ENCODE assay signal across 7 cellular contexts in genomic region chr2:73887596-73888353, GRCh38. TPM values are rescaled to one million over a fixed set of nuclear protein-coding genes. Genes with fewer than 3 reads are reported as not detected.
A peak's percentile ranks its signal among the peaks of the same experiment; 100 is the strongest.
DNase-seq lines count a peak whose midpoint lies in the region; ATAC-seq and TF ChIP-seq lines count a peak whose summit lies in the region.
"Not testable (repeated sequence)": the region's sequence is repeated elsewhere in the genome, so short reads cannot be mapped to it uniquely, and the experiment has no call there.

No MANE protein-coding gene starts in this region.

- not testable (repeated sequence) for H3K27ac ChIP-seq in RWPE2 (ENCODE audit: poor library complexity, severe bottlenecking)
- peak overlapping the region in 3 of 4 donors; percentile 92 to 99 (median 97) for H3K27ac ChIP-seq in sigmoid colon

- H3K4me1 Mint-ChIP-seq in activated CD8-positive, alpha-beta T cell treated with anti-CD3 and anti-CD28 coated beads for 36 hours (ENCODE audit: low read depth): peaks cover 27% of the 10 kb centered on the region
- peaks cover 25% of the 10 kb centered on the region for H3K4me1 Mint-ChIP-seq in activated naive CD8-positive, alpha-beta T cell treated with anti-CD3 and anti-CD28 coated beads for 36 hours

- not testable (repeated sequence) for TF ChIP-seq CTCF in RWPE2 (IDR thresholded peaks at IDR 0.05; ENCODE audit: poor library complexity, severe bottlenecking); activated CD8-positive, alpha-beta T cell treated with anti-CD3 and anti-CD28 coated beads for 36 hours (IDR thresholded peaks at IDR 0.05); choroid plexus epithelial cell (conservative IDR thresholded peaks at IDR 0.05; ENCODE audit: low read depth, low read length); sigmoid colon (IDR thresholded peaks at IDR 0.05)

- DNase-seq in ELR (ENCODE audit: low read depth) (peak; percentile 80), M059J (ENCODE audit: low read depth) (peak; percentile 61), choroid plexus epithelial cell (ENCODE audit: low read depth) (peak; percentile 46), sigmoid colon (peak; percentile 38)
- DNase-seq in RWPE2 (ENCODE audit: low spot score); activated naive CD8-positive, alpha-beta T cell treated with anti-CD3 and anti-CD28 coated beads for 36 hours: not testable (repeated sequence)
- DNase-seq in activated CD8-positive, alpha-beta T cell treated with anti-CD3 and anti-CD28 coated beads for 36 hours: peak; percentile 45

- not testable (repeated sequence) for H3K36me3 Mint-ChIP-seq in activated CD8-positive, alpha-beta T cell treated with anti-CD3 and anti-CD28 coated beads for 36 hours (ENCODE audit: low read depth); activated naive CD8-positive, alpha-beta T cell treated with anti-CD3 and anti-CD28 coated beads for 36 hours

- not testable (repeated sequence) for H3K9me3 Mint-ChIP-seq in activated CD8-positive, alpha-beta T cell treated with anti-CD3 and anti-CD28 coated beads for 36 hours; activated naive CD8-positive, alpha-beta T cell treated with anti-CD3 and anti-CD28 coated beads for 36 hours

- H3K27me3 ChIP-seq in RWPE2 (ENCODE audit: insufficient read depth, poor library complexity, severe bottlenecking); sigmoid colon: not testable (repeated sequence)

- WGBS in sigmoid colon, 2 donors: 83 to 85% methylated on average over 11 of the region's 11 CpGs

- POLR2A ChIA-PET in activated CD8-positive, alpha-beta T cell treated with anti-CD3 and anti-CD28 coated beads for 36 hours (lab: Charles Lee): interaction anchor here (0.7 to 1.2 kb wide), 4 partner anchors 8 to 514 kb away, joined by 3 to 6 read pairs (median 4); partner anchors contain the start of gene BOLA3

- not testable (repeated sequence) for H3K27ac Mint-ChIP-seq in activated CD8-positive, alpha-beta T cell treated with anti-CD3 and anti-CD28 coated beads for 36 hours
- peak overlapping the region; percentile 42 for H3K27ac Mint-ChIP-seq in activated naive CD8-positive, alpha-beta T cell treated with anti-CD3 and anti-CD28 coated beads for 36 hours

- intact Hi-C loops in activated CD8-positive, alpha-beta T cell treated with anti-CD3 and anti-CD28 coated beads for 36 hours (cut with micrococcal nuclease); sigmoid colon (cut with DNase I): not testable (repeated sequence)

- not testable (repeated sequence) for TF ChIP-seq EP300 in sigmoid colon (IDR thresholded peaks at IDR 0.05)

- CTCF ChIA-PET in activated CD8-positive, alpha-beta T cell treated with anti-CD3 and anti-CD28 coated beads for 36 hours (lab: Charles Lee): interaction anchor here (0.8 to 1.6 kb wide), 2 partner anchors 64 to 290 kb away, joined by 4 to 7 read pairs; no protein-coding TSS in a partner anchor

- not testable (repeated sequence) for TF ChIP-seq POLR2A in sigmoid colon (IDR thresholded peaks at IDR 0.05)

- H3K4me3 Mint-ChIP-seq in activated CD8-positive, alpha-beta T cell treated with anti-CD3 and anti-CD28 coated beads for 36 hours; activated naive CD8-positive, alpha-beta T cell treated with anti-CD3 and anti-CD28 coated beads for 36 hours: not testable (repeated sequence)

- not testable (repeated sequence) for H3K27me3 Mint-ChIP-seq in activated CD8-positive, alpha-beta T cell treated with anti-CD3 and anti-CD28 coated beads for 36 hours; activated naive CD8-positive, alpha-beta T cell treated with anti-CD3 and anti-CD28 coated beads for 36 hours

- H3K36me3 ChIP-seq in RWPE2 (ENCODE audit: low read depth); sigmoid colon: not testable (repeated sequence)

- H3K4me3 ChIP-seq in RWPE2 (ENCODE audit: severe bottlenecking); choroid plexus epithelial cell (ENCODE audit: low read depth, low read length); sigmoid colon: not testable (repeated sequence)

- ATAC-seq in RWPE2 (ENCODE audit: low read depth): peak; percentile 76
- ATAC-seq in activated CD8-positive, alpha-beta T cell treated with anti-CD3 and anti-CD28 coated beads for 36 hours: peak; percentile 61

- H3K4me1 ChIP-seq in RWPE2 (ENCODE audit: insufficient read depth, poor library complexity, severe bottlenecking): not testable (repeated sequence)
- H3K4me1 ChIP-seq in sigmoid colon: peaks cover 0 to 52% (median 41%) of the 10 kb centered on the region in 4 donors

- H3K9me3 ChIP-seq in RWPE2 (ENCODE audit: severe bottlenecking); sigmoid colon: not testable (repeated sequence)

RNA-seq across cellular contexts. Expression of gene ACTG2, which starts 5.0 kb away (rescaled TPM):
- total RNA-seq in M059J (2014; rRNA removed; shearing (Covaris generic)): 0.89 and 2.5 TPM in 2 replicates
- under 1 TPM; 0.11 to 0.27 TPM for total RNA-seq in activated CD8-positive, alpha-beta T cell treated with anti-CD3 and anti-CD28 coated beads for 36 hours
- total RNA-seq in activated naive CD8-positive, alpha-beta T cell treated with anti-CD3 and anti-CD28 coated beads for 36 hours: under 1 TPM; 0.12 to 0.27 TPM
- total RNA-seq in sigmoid colon: over 10,000 TPM in 1 of 4 donors, 1,000 to 10,000 TPM in 3; 3,612 to 10,290 (median 5,643) TPM
- 100 to 1,000 TPM in 2 of 3 donors, 10 to 100 TPM in 1; 16.9 to 441 (median 104) TPM for polyA plus RNA-seq in sigmoid colon

RNA-seq across cellular contexts. Expression of gene DGUOK, which starts 38.9 kb away (rescaled TPM):
- 105 and 108 TPM in 2 replicates for total RNA-seq in M059J (2014; rRNA removed; shearing (Covaris generic))
- total RNA-seq in activated CD8-positive, alpha-beta T cell treated with anti-CD3 and anti-CD28 coated beads for 36 hours: 100 to 1,000 TPM in 1 of 2 experiments, 10 to 100 TPM in 1; 96.4 to 103 TPM
- total RNA-seq in activated naive CD8-positive, alpha-beta T cell treated with anti-CD3 and anti-CD28 coated beads for 36 hours: 10 to 100 TPM; 96.8 to 97.1 TPM
- 10 to 100 TPM; 31.6 to 48.1 (median 39.3) TPM for total RNA-seq in sigmoid colon
- polyA plus RNA-seq in sigmoid colon: 100 to 1,000 TPM in 1 of 3 donors, 10 to 100 TPM in 2; 89.3 to 132 (median 96.7) TPM

RNA-seq across cellular contexts. Expression of gene STAMBP, which starts 59.0 kb away (rescaled TPM):
- total RNA-seq in M059J (2014; rRNA removed; shearing (Covaris generic)): 43.3 and 64.5 TPM in 2 replicates
- total RNA-seq in activated CD8-positive, alpha-beta T cell treated with anti-CD3 and anti-CD28 coated beads for 36 hours: 10 to 100 TPM; 76.9 to 87.1 TPM
- total RNA-seq in activated naive CD8-positive, alpha-beta T cell treated with anti-CD3 and anti-CD28 coated beads for 36 hours: 10 to 100 TPM; 72.6 to 76.4 TPM
- total RNA-seq in sigmoid colon: 10 to 100 TPM; 23.5 to 37.0 (median 27.4) TPM
- 10 to 100 TPM; 37.3 to 55.3 (median 44.4) TPM for polyA plus RNA-seq in sigmoid colon

Comparison
In these comparisons a context has a peak if more than half of its experiments do, and no peak if none do; other contexts are left out.
1. RNA of gene ACTG2, which starts 5.0 kb away (total RNA-seq): 3,612 to 10,290 TPM in sigmoid colon; 0.89 to 2.5 TPM in M059J, 0.11 to 0.27 TPM in activated CD8-positive, alpha-beta T cell treated with anti-CD3 and anti-CD28 coated beads for 36 hours and 0.12 to 0.27 TPM in activated naive CD8-positive, alpha-beta T cell treated with anti-CD3 and anti-CD28 coated beads for 36 hours; every median in the first group is over 1,000 times any median in the second.